Comparison of ENCODE assay signal across 1 cellular context in genomic region chr1:247331526-247332214, GRCh38.
TF ChIP-seq lines count a peak whose summit lies in the region.

TSS of gene ZNF496 (minus strand) at chr1:247331867. CDS start at chr1:247329578, 2,289 bp downstream.

TF ChIP-seq in GM12878, 131 proteins besides CTCF, POLR2A, EP300 and RAD21 (continued from another document):
- TF ChIP-seq HSF1 (IDR thresholded peaks at IDR 0.05; ENCODE audit: low read depth, low read length) (no peak), KAT2A (conservative IDR thresholded peaks at IDR 0.05; ENCODE audit: control insufficient read depth, low read depth, low read length) (no peak), SMC3 (IDR thresholded peaks at IDR 0.05; ENCODE audit: borderline replicate concordance, low read length) (no peak), HCFC1 (IDR thresholded peaks at IDR 0.05; ENCODE audit: low read length) (peak; percentile 48; the same call in 1 of the 2 replicates), CBX5 (IDR thresholded peaks at IDR 0.05; ENCODE audit: low read depth) (peak; percentile 38; the same call in 1 of the 2 replicates), RBBP5 (conservative IDR thresholded peaks at IDR 0.05) (no peak), WRNIP1 (IDR thresholded peaks at IDR 0.05; ENCODE audit: borderline replicate concordance, low read depth, low read length) (no peak), RUNX3 (IDR thresholded peaks at IDR 0.05; ENCODE audit: low read length) (0 out of 2 replicates have a peak, but pooled peaks have one; percentile 2), IRF3 (IDR thresholded peaks at IDR 0.05) (no peak), CHD2 (IDR thresholded peaks at IDR 0.05; ENCODE audit: borderline replicate concordance, low read depth, low read length) (peak; percentile 18; the same call in 1 of the 2 replicates), NR2C1 (IDR thresholded peaks at IDR 0.05) (peak; percentile 38; the same call in 1 of the 2 replicates), GATAD2B (conservative IDR thresholded peaks at IDR 0.05; ENCODE audit: low read depth) (peak; percentile 61; the same call in 1 of the 2 replicates), MEF2A (IDR thresholded peaks at IDR 0.05; ENCODE audit: insufficient read depth, low read depth, low read length) (no peak), JUND (IDR thresholded peaks at IDR 0.05; ENCODE audit: low read depth, low read length) (no peak), ZNF687 (IDR thresholded peaks at IDR 0.05) (no peak), ZNF592 (IDR thresholded peaks at IDR 0.05) (0 out of 2 replicates have a peak, but pooled peaks have one; percentile 25), PKNOX1 (IDR thresholded peaks at IDR 0.05) (no peak), BCL3 (IDR thresholded peaks at IDR 0.05; ENCODE audit: borderline replicate concordance, insufficient read depth, low read depth, low read length, poor library complexity, severe bottlenecking) (peak; percentile 5), IKZF1 (conservative IDR thresholded peaks at IDR 0.05) (peak; percentile 70), NRF1 (conservative IDR thresholded peaks at IDR 0.05; ENCODE audit: low read depth, low read length) (no peak), SMAD1 (IDR thresholded peaks at IDR 0.05; ENCODE audit: low read depth, partially characterized antibody) (no peak), SMAD5 (IDR thresholded peaks at IDR 0.05; ENCODE audit: low read depth) (peak; percentile 55; the same call in 1 of the 2 replicates), ZSCAN29 (IDR thresholded peaks at IDR 0.05) (no peak), TAF1 (IDR thresholded peaks at IDR 0.05; ENCODE audit: borderline replicate concordance, low read depth, low read length) (peak; percentile 70), BHLHE40 (IDR thresholded peaks at IDR 0.05; ENCODE audit: borderline replicate concordance in 1 of 2, low read depth in 2 of 2, low read length in 1 of 2) (peak in 1 of 2 experiments; percentile 18; a peak in 1 of 4 replicates), SIX5 (IDR thresholded peaks at IDR 0.05; ENCODE audit: low read depth, low read length, severe bottlenecking) (peak; percentile 34), MXI1 (IDR thresholded peaks at IDR 0.05; ENCODE audit: low read depth, low read length) (peak; percentile 6; the same call in 1 of the 2 replicates), SRF (IDR thresholded peaks at IDR 0.05; ENCODE audit: low read depth in 2 of 2, low read length in 2 of 2) (0 out of 4 replicates have a peak, but pooled peaks of 1 of the 2 experiments have one; percentile 30), DPF2 (IDR thresholded peaks at IDR 0.05) (peak; percentile 69; the same call in 1 of the 2 replicates), EZH2 (IDR thresholded peaks at IDR 0.05; ENCODE audit: borderline replicate concordance, control insufficient read depth, low read depth, low read length) (no peak), POLR2AphosphoS5 (IDR thresholded peaks at IDR 0.05; ENCODE audit: low read length) (no peak), EED (IDR thresholded peaks at IDR 0.05; ENCODE audit: low read depth) (peak; percentile 23; the same call in 1 of the 2 replicates), ZNF274 (IDR thresholded peaks at IDR 0.05; ENCODE audit: insufficient read depth, insufficient read length) (no peak), NKRF (conservative IDR thresholded peaks at IDR 0.05) (peak; percentile 31; the same call in 1 of the 2 replicates), SUZ12 (IDR thresholded peaks at IDR 0.05; ENCODE audit: unreplicated experiment) (no peak), E4F1 (IDR thresholded peaks at IDR 0.05; ENCODE audit: borderline replicate concordance, partially characterized antibody) (no peak), ZZZ3 (IDR thresholded peaks at IDR 0.05; ENCODE audit: control insufficient read depth, insufficient read length, low read depth) (no peak), FOXK2 (IDR thresholded peaks at IDR 0.05) (no peak), POLR2AphosphoS2 (IDR thresholded peaks at IDR 0.05; ENCODE audit: low read depth, low read length) (0 out of 2 replicates have a peak, but pooled peaks have one; percentile 28)
TF ChIP-seq in GM12878: peak in this region for 26.
